ENCODE assay signal across 9 cellular contexts in genomic region chr3:42097166-42097946, GRCh38. TPM values are rescaled to one million over a fixed set of nuclear protein-coding genes. Genes with fewer than 3 reads are reported as not detected.
DNase-seq lines count a peak whose midpoint lies in the region; ATAC-seq and TF ChIP-seq lines count a peak whose summit lies in the region.
"Had no signal": no experiment of that assay in that cellular context is flagged by ENCODE, and none has a peak within 500 bp of the region (broad histone marks: within the 10 kb centered on the region; RNA-seq: fewer than 3 reads in every experiment).

No MANE protein-coding gene starts in this region.

- BruUV-seq in HCT116 (replicated peaks; lab: Mats Ljungman, UMichigan): no TSS peak

- RAD21 ChIA-PET in HCT116 (lab: Charles Lee; ENCODE audit: low non-redundant PET in 1 of 2, low total read pairs in 2 of 2, uncharacterized antibody in 2 of 2, unreplicated experiment in 2 of 2): no interaction called here

- H3K36me3 ChIP-seq in HCT116 (ENCODE audit: control insufficient read depth in 1 of 2, insufficient read depth in 2 of 2, low read length in 2 of 2): no peaks in the 10 kb centered on the region

- H3K4me2 ChIP-seq in HCT116 (ENCODE audit: low read length): peak overlapping the region; percentile 27; the same call in 1 of the 2 replicates

- CTCF ChIA-PET in HCT116 (lab: Charles Lee): no interaction called here

- no peaks in the 10 kb centered on the region for H3K27me3 ChIP-seq in HCT116 (ENCODE audit: insufficient read depth, low read length)

- H3K4me3 ChIP-seq in HCT116 (replicated peaks in 1 of 2; ENCODE audit: low read depth in 1 of 2, low read length in 2 of 2): no peak overlapping the region
- H3K4me3 ChIP-seq in fibroblast of mammary gland (ENCODE audit: control insufficient read depth, low read depth, low read length): no peak overlapping the region

- H3K9me2 ChIP-seq in HCT116 (ENCODE audit: insufficient read depth): no peaks in the 10 kb centered on the region

- H3K9ac ChIP-seq in HCT116 (ENCODE audit: low read length): no peak overlapping the region
- H3K9ac ChIP-seq: parathyroid adenoma had no signal

- H4K20me1 ChIP-seq in HCT116 (ENCODE audit: insufficient read depth): no peaks in the 10 kb centered on the region

- DNase-seq in HCT116 (ENCODE audit: low read depth, low spot score): no peak
- peak; percentile 53 for DNase-seq in fibroblast of mammary gland (ENCODE audit: low read depth)
- DNase-seq in stimulated activated CD4-positive, alpha-beta T cell treated with anti-CD3 and anti-CD28 coated beads, Interleukin-2, amount 100 ng/mL, for 4 hours (ENCODE audit: low read depth): peak; percentile 47
- no peak for DNase-seq in NCI-H1436 treated with DMSO at 0.1 percent for 48 hours (lab: John Stamatoyannopoulos, UW)
- DNase-seq in CD1c-positive myeloid dendritic cell (ENCODE audit: extremely low spot score): no peak
- DNase-seq: NCI-H187 had no signal

- H3K4me1 ChIP-seq in HCT116 (ENCODE audit: control insufficient read depth in 1 of 2, insufficient read depth in 2 of 2, low read length in 2 of 2): peaks cover 10 to 15% of the 10 kb centered on the region in 2 experiments; a peak in 3 of 4 replicates

- TF ChIP-seq RAD21 in HCT116 (IDR thresholded peaks at IDR 0.05; ENCODE audit: low read depth): peak; percentile 31; the same call in 1 of the 2 replicates

- no peaks in the 10 kb centered on the region for H3K9me3 ChIP-seq in HCT116 (ENCODE audit: control insufficient read depth in 1 of 2, insufficient read depth in 1 of 2, low read depth in 1 of 2, low read length in 2 of 2)

- H3K79me2 ChIP-seq in HCT116 (ENCODE audit: insufficient read depth, low read length): peaks cover 1% of the 10 kb centered on the region; the same call in 1 of the 2 replicates

- H3K27ac ChIP-seq in HCT116 (ENCODE audit: low read depth, low read length) (no peak overlapping the region), VCaP (no peak overlapping the region)
- H3K27ac ChIP-seq: parathyroid adenoma had no signal

- POLR2A ChIA-PET in HCT116 (lab: Charles Lee): no interaction called here

- no peak overlapping the region for H2AFZ ChIP-seq in HCT116 (ENCODE audit: low read depth, low read length, poor library complexity, severe bottlenecking)
- H2AFZ ChIP-seq: parathyroid adenoma had no signal

- peak; percentile 36; the same call in 1 of the 2 replicates for ATAC-seq in HCT116
- no peak for ATAC-seq in HG02759 (IDR thresholded peaks at IDR 0.05; ENCODE audit: unreplicated experiment)

- peak in 1 of 3 experiments; percentile 10; a peak in 1 of 6 replicates for TF ChIP-seq CTCF in HCT116 (IDR thresholded peaks at IDR 0.05 in 2 of 3, conservative IDR thresholded peaks at IDR 0.05 in 1 of 3; ENCODE audit: borderline replicate concordance in 1 of 3, insufficient read depth in 1 of 3, low read depth in 2 of 3, low read length in 2 of 3)
- TF ChIP-seq CTCF in VCaP (conservative IDR thresholded peaks at IDR 0.05): 0 out of 2 replicates have a peak, but pooled peaks have one; percentile 7
- TF ChIP-seq CTCF in fibroblast of mammary gland (conservative IDR thresholded peaks at IDR 0.05; ENCODE audit: control insufficient read depth, insufficient read depth, low read depth, low read length): no peak

- TF ChIP-seq POLR2A in HCT116 (IDR thresholded peaks at IDR 0.05; ENCODE audit: borderline replicate concordance, extremely low read depth, insufficient read depth, insufficient read length): no peak

- intact Hi-C loops in HCT116 (cut with micrococcal nuclease): loop anchor here (10.0 kb wide), 1 partner anchor 383 kb away; no protein-coding TSS in a partner anchor

TF ChIP-seq in HCT116, 20 proteins besides CTCF, POLR2A, EP300 and RAD21:
- TF ChIP-seq MAX (IDR thresholded peaks at IDR 0.05) (no peak), ZNF274 (IDR thresholded peaks at IDR 0.05; ENCODE audit: low read depth, low read length) (no peak), TCF7L2 (IDR thresholded peaks at IDR 0.05; ENCODE audit: borderline replicate concordance, extremely low read depth, insufficient read depth, insufficient read length) (no peak), SIN3A (IDR thresholded peaks at IDR 0.05; ENCODE audit: low read depth) (no peak), CBX3 (IDR thresholded peaks at IDR 0.05; ENCODE audit: low read depth) (no peak)
- TF ChIP-seq, protein P1, sequence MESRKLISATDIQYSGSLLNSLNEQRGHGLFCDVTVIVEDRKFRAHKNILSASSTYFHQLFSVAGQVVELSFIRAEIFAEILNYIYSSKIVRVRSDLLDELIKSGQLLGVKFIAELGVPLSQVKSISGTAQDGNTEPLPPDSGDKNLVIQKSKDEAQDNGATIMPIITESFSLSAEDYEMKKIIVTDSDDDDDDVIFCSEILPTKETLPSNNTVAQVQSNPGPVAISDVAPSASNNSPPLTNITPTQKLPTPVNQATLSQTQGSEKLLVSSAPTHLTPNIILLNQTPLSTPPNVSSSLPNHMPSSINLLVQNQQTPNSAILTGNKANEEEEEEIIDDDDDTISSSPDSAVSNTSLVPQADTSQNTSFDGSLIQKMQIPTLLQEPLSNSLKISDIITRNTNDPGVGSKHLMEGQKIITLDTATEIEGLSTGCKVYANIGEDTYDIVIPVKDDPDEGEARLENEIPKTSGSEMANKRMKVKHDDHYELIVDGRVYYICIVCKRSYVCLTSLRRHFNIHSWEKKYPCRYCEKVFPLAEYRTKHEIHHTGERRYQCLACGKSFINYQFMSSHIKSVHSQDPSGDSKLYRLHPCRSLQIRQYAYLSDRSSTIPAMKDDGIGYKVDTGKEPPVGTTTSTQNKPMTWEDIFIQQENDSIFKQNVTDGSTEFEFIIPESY (IDR thresholded peaks at IDR 0.05; ENCODE audit: extremely low read depth, insufficient replicate concordance, low read length): no peak

RNA-seq across cellular contexts. Expression of gene TRAK1, which starts 6.2 kb away (rescaled TPM):
- 25.9 TPM for total RNA-seq in HCT116 (2021; ENCODE audit: unreplicated experiment)
- 16.2 and 17.2 TPM in 2 replicates for polyA plus RNA-seq in HCT116 (2012)

Comparison
In these comparisons a context has a peak if more than half of its experiments do, and no peak if none do; other contexts are left out.
1. DNase-seq: peak in fibroblast of mammary gland (single experiment) and stimulated activated CD4-positive, alpha-beta T cell treated with anti-CD3 and anti-CD28 coated beads, Interleukin-2, amount 100 ng/mL, for 4 hours (single experiment); none in HCT116 (single experiment), NCI-H1436 treated with DMSO at 0.1 percent for 48 hours (single experiment) and CD1c-positive myeloid dendritic cell (single experiment).